ENCODE assay signal across 9 cellular contexts in the genomic region with DNA sequence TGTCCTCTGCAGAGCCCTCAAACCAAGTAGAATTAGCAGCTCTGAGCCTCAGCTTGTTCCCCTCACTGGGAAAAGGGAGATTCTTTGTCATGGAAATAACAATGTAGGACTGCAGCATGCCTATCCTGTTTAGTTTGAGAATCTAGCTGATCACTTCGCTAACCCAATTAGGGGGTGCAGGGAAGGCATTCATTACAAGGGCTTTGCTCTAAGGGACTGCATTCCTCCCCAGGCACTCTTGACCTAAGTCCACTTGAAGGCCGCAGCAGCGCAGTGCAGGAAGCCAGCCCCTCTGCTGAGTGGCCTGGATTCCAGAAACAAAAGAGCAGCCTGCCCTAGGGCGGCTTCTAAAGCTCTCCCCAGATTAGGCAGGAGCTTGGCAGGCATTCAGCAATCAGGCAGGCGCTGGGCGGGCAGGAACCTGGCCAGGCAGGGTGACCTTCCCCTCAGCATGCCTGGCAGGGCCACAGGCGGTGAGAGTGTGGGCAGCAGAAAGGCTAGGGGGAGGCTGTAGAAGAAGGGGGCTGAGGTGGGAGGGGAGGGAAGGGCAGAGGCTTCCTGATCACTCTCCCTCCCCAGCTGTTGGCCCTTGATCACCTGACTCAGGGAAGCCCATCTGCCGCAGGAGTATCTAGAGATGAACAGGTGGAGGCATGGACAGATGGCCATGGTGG. TPM values are rescaled to one million over a fixed set of nuclear protein-coding genes. Genes with fewer than 3 reads are reported as not detected.
DNase-seq lines count a peak whose midpoint lies in the region; ATAC-seq and TF ChIP-seq lines count a peak whose summit lies in the region.
"Had no signal": no experiment of that assay in that cellular context is flagged by ENCODE, and none has a peak within 500 bp of the region (broad histone marks: within the 10 kb centered on the region; RNA-seq: fewer than 3 reads in every experiment).

No MANE protein-coding gene starts in this region.

- H3K27ac Mint-ChIP-seq in HFFc6, result no peak overlapping the region
- H3K27ac Mint-ChIP-seq: activated naive CD8-positive, alpha-beta T cell treated with anti-CD3 and anti-CD28 coated beads, Interleukin-2, amount 10 ng/mL, durations not matched to agents 7 days and 5 days had no signal

- ATAC-seq in GM19395 (IDR thresholded peaks at IDR 0.05; ENCODE audit: unreplicated experiment) (no peak), HG03460 (IDR thresholded peaks at IDR 0.05; ENCODE audit: unreplicated experiment) (no peak)

- H3K36me3 Mint-ChIP-seq in HFFc6 (ENCODE audit: low read depth), result no peaks in the 10 kb centered on the region
- H3K36me3 Mint-ChIP-seq: activated naive CD8-positive, alpha-beta T cell treated with anti-CD3 and anti-CD28 coated beads, Interleukin-2, amount 10 ng/mL, durations not matched to agents 7 days and 5 days had no signal

- no TSS peak for BruUV-seq in A673 (replicated peaks; lab: Mats Ljungman, UMichigan)

- H3K36me3 ChIP-seq in adipocyte (ENCODE audit: control insufficient read depth, insufficient read depth, low read length, severe bottlenecking) (no peaks in the 10 kb centered on the region), hepatocyte (replicated peaks; ENCODE audit: insufficient read depth, low read depth) (no peaks in the 10 kb centered on the region), A673 (ENCODE audit: insufficient read depth, low read length, poor library complexity, severe bottlenecking) (no peaks in the 10 kb centered on the region), MM.1S (replicated peaks; ENCODE audit: insufficient read depth, low read length) (no peaks in the 10 kb centered on the region)

- H3K79me2 ChIP-seq in hepatocyte (peaks cover 55% of the 10 kb centered on the region), MM.1S (ENCODE audit: low read length) (no peaks in the 10 kb centered on the region)

- H2AFZ ChIP-seq in hepatocyte (no peak overlapping the region), MM.1S (ENCODE audit: low read length) (no peak overlapping the region)

- H3K4me3 Mint-ChIP-seq in HFFc6, result no peak overlapping the region
- H3K4me3 Mint-ChIP-seq: activated naive CD8-positive, alpha-beta T cell treated with anti-CD3 and anti-CD28 coated beads, Interleukin-2, amount 10 ng/mL, durations not matched to agents 7 days and 5 days had no signal

- H3K27me3 ChIP-seq in adipocyte (replicated peaks; ENCODE audit: control insufficient read depth, insufficient read depth, low read length) (peaks cover 20% of the 10 kb centered on the region), hepatocyte (no peaks in the 10 kb centered on the region), A673 (replicated peaks; ENCODE audit: insufficient read depth, low read depth, low read length, poor library complexity) (no peaks in the 10 kb centered on the region), MM.1S (replicated peaks; ENCODE audit: insufficient read depth, low read length) (no peaks in the 10 kb centered on the region)

- no peaks in the 10 kb centered on the region for H3F3A ChIP-seq in MM.1S (ENCODE audit: insufficient read depth, low read length)

- 29% methylated on average over 7 of the region's 8 CpGs for WGBS in hepatocyte (ENCODE audit: low lambda C conversion rate, missing lambda C conversion rate)

- intact Hi-C loops in A673 (cut with micrococcal nuclease; ENCODE audit: unreplicated experiment), result no loop called here

- no peaks in the 10 kb centered on the region for H3K4me1 ChIP-seq in adipocyte (ENCODE audit: control insufficient read depth, insufficient read depth, low read length)
- H3K4me1 ChIP-seq in hepatocyte (ENCODE audit: insufficient read depth), result peaks cover 24% of the 10 kb centered on the region
- H3K4me1 ChIP-seq in A673 (ENCODE audit: insufficient read depth, low read length, poor library complexity, severe bottlenecking), result peaks cover 6% of the 10 kb centered on the region
- no peaks in the 10 kb centered on the region for H3K4me1 ChIP-seq in MM.1S (ENCODE audit: low read length)

- H3K9ac ChIP-seq in adipocyte (ENCODE audit: low read length) (no peak overlapping the region), MM.1S (ENCODE audit: low read length) (no peak overlapping the region)

- H3K9me3 ChIP-seq in adipocyte (ENCODE audit: control insufficient read depth, low read length) (no peaks in the 10 kb centered on the region), hepatocyte (ENCODE audit: low read depth) (no peaks in the 10 kb centered on the region), A673 (ENCODE audit: low read depth, low read length, poor library complexity, severe bottlenecking) (no peaks in the 10 kb centered on the region), MM.1S (replicated peaks; ENCODE audit: insufficient read depth, low read length) (no peaks in the 10 kb centered on the region)

- POLR2A ChIA-PET in A673 (lab: Charles Lee; ENCODE audit: low non-redundant PET), result no interaction called here

- H3K4me2 ChIP-seq in hepatocyte (peak overlapping the region; percentile 34), MM.1S (ENCODE audit: low read depth, low read length) (no peak overlapping the region)

- peaks cover 28% of the 10 kb centered on the region for H3K27me3 Mint-ChIP-seq in HFFc6 (ENCODE audit: insufficient read depth)

- no peak for TF ChIP-seq CTCF in HFFc6 (IDR thresholded peaks at IDR 0.05)
- no peak for TF ChIP-seq CTCF in hepatocyte (IDR thresholded peaks at IDR 0.05; ENCODE audit: poor library complexity)
- no peak for TF ChIP-seq CTCF in A673 (conservative IDR thresholded peaks at IDR 0.05; ENCODE audit: low read depth, low read length)
- no peak for TF ChIP-seq CTCF in MM.1S (IDR thresholded peaks at IDR 0.05; ENCODE audit: low read length)

- H4K20me1 ChIP-seq in hepatocyte (ENCODE audit: insufficient read depth, poor library complexity, severe bottlenecking), result peaks cover 5% of the 10 kb centered on the region
- no peaks in the 10 kb centered on the region for H4K20me1 ChIP-seq in MM.1S (ENCODE audit: insufficient read depth, low read length)

- no peaks in the 10 kb centered on the region for H3K9me3 Mint-ChIP-seq in HFFc6
- H3K9me3 Mint-ChIP-seq: activated naive CD8-positive, alpha-beta T cell treated with anti-CD3 and anti-CD28 coated beads, Interleukin-2, amount 10 ng/mL, durations not matched to agents 7 days and 5 days had no signal

- peak overlapping the region; percentile 73 for H3K27ac ChIP-seq in hepatocyte
- H3K27ac ChIP-seq in A673 (ENCODE audit: low read depth, low read length, poor library complexity, severe bottlenecking), result no peak overlapping the region
- no peak overlapping the region for H3K27ac ChIP-seq in MM.1S (ENCODE audit: low read length)

- CTCF ChIA-PET in A673 (lab: Charles Lee), result no interaction called here

- H3K4me3 ChIP-seq in adipocyte (ENCODE audit: low read length), result no peak overlapping the region
- H3K4me3 ChIP-seq in hepatocyte, result no peak overlapping the region
- no peak overlapping the region for H3K4me3 ChIP-seq in A673 (ENCODE audit: low read depth, low read length, poor library complexity, severe bottlenecking)
- H3K4me3 ChIP-seq in MM.1S (ENCODE audit: low read length), result no peak overlapping the region

- peaks cover 6% of the 10 kb centered on the region for H3K4me1 Mint-ChIP-seq in HFFc6 (ENCODE audit: low read depth)

- DNase-seq in HFFc6 (peak; percentile 4), adipocyte (ENCODE audit: low read depth) (peak; percentile 54), hepatocyte (ENCODE audit: low spot score) (peak; percentile 47), renal cortical epithelial cell (ENCODE audit: low read depth) (peak; percentile 67), A673 (ENCODE audit: low spot score) (no peak), MM.1S (no peak)
- DNase-seq: activated naive CD8-positive, alpha-beta T cell treated with anti-CD3 and anti-CD28 coated beads, Interleukin-2, amount 10 ng/mL, durations not matched to agents 7 days and 5 days had no signal

- H3K9me2 ChIP-seq in hepatocyte (replicated peaks; ENCODE audit: insufficient read depth) (no peaks in the 10 kb centered on the region), MM.1S (replicated peaks; ENCODE audit: insufficient read depth, low read length) (no peaks in the 10 kb centered on the region)

RNA-seq across cellular contexts. Expression of gene CCNJL, which starts 24.8 kb away (rescaled TPM):
- total RNA-seq in HFFc6 (2021; fragmentation: NEBNext Ultra II Directional; extraction: Animal tissue kit (Norgen Biotek cat#: 25700)), result not detected
- total RNA-seq in hepatocyte (6.6 and 8.1 TPM in 2 replicates), renal cortical epithelial cell (4.2 and 5.3 TPM in 2 replicates), A673 (2021) (7.6 and 11.9 TPM in 2 replicates)
- 9.5 and 10.8 TPM in 2 replicates for polyA plus RNA-seq in hepatocyte

RNA-seq across cellular contexts. Expression of gene FABP6, which starts 58.2 kb away (rescaled TPM):
- total RNA-seq in HFFc6 (2021; fragmentation: NEBNext Ultra II Directional; extraction: Animal tissue kit (Norgen Biotek cat#: 25700)), result not detected
- total RNA-seq in hepatocyte (51.5 and 55.7 TPM in 2 replicates), renal cortical epithelial cell (not detected in 2 replicates), A673 (2021) (0.52 and 0.83 TPM in 2 replicates)
- polyA plus RNA-seq in hepatocyte, result 7.2 and 12.2 TPM in 2 replicates
- total RNA-seq: activated naive CD8-positive, alpha-beta T cell treated with anti-CD3 and anti-CD28 coated beads, Interleukin-2, amount 10 ng/mL, durations not matched to agents 7 days and 5 days had no signal

Comparison
In these comparisons a context has a peak if more than half of its experiments do, and no peak if none do; other contexts are left out.
1. DNase-seq: peak in HFFc6 (single experiment), adipocyte (single experiment), hepatocyte (single experiment) and renal cortical epithelial cell (single experiment); none in A673 (single experiment) and MM.1S (single experiment).
2. RNA of gene FABP6, which starts 58.2 kb away (total RNA-seq): 51.5 to 55.7 TPM in hepatocyte; 0.52 to 0.83 TPM in A673, not detected in HFFc6 and not detected in renal cortical epithelial cell; every median in the first group is over 10 times any median in the second.